In the genomic region with DNA sequence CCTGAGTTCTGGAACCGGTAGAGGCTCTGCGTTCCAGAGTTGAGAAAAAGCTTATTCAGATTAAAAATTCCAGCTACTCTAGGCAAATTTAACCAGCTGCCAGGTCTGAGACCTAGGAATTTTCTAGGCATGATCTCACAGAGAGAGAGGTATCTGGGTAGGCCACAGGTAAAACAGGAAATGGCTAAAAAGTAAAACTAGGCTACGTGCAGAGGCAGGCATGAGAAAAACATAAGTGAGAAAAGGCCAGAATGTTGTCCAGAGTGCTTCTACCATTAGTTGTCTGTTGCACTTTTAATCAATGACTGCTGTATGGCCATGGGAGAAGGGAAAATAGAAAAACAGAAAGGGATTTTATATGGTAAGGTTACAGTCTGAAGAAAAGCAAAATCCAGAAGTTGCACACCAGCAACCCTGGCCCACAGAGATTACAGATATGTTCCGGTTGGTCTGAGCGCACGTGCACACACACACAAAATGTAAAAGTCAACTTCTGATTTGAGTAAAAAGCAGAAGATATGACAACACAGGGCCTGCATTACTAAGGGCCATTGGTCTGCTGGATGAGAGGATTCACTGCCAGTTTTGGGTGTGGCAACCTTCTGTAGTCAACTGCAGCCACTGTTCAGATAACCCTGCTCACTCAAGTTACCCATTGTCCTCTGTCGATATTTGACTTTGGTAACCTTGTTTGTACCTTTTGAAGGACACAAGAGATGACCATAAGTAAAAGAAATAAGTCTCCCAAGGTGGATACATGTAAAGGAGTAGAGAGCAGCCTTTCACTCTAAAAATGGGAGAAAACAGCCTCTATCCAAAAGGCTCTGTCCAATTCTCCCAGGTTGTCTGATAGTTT, we compare ENCODE assay signal across 14 cellular contexts.
A peak's percentile ranks its signal among the peaks of the same experiment; 100 is the strongest.
DNase-seq lines count a peak whose midpoint lies in the region; ATAC-seq and TF ChIP-seq lines count a peak whose summit lies in the region.
"Had no signal": no experiment of that assay in that cellular context is flagged by ENCODE, and none has a peak within 500 bp of the region (broad histone marks: within the 10 kb centered on the region; RNA-seq: fewer than 3 reads in every experiment).

No MANE protein-coding gene starts in this region.

- CTCF ChIA-PET in OCI-LY7 (lab: Charles Lee; ENCODE audit: unreplicated experiment): no interaction called here

- H3K9me3 ChIP-seq in OCI-LY7 (ENCODE audit: low read length): no peaks in the 10 kb centered on the region
- H3K9me3 ChIP-seq: body of pancreas, right atrium auricular region had no signal

- intact Hi-C loops in OCI-LY7 (cut with micrococcal nuclease; ENCODE audit: unreplicated experiment): no loop called here

- no peaks in the 10 kb centered on the region for H3K4me1 ChIP-seq in OCI-LY7 (ENCODE audit: insufficient read depth, low read length, poor library complexity, severe bottlenecking)
- H3K4me1 ChIP-seq: body of pancreas, right atrium auricular region had no signal

- POLR2A ChIA-PET in OCI-LY7 (lab: Charles Lee): no interaction called here

- no peak overlapping the region for H3K27ac ChIP-seq in OCI-LY7 (ENCODE audit: low read depth, low read length, poor library complexity, severe bottlenecking)
- H3K27ac ChIP-seq: body of pancreas, right atrium auricular region had no signal

- DNase-seq in OCI-M1 (lab: John Stamatoyannopoulos, UW) (peak; percentile 20), NCI-H2196 treated with DMSO at 0.1 percent for 48 hours (lab: John Stamatoyannopoulos, UW; ENCODE audit: unreplicated experiment) (no peak), OCI-LY7 (ENCODE audit: low spot score) (no peak), NCI-H510A (lab: John Stamatoyannopoulos, UW) (no peak)
- no peak for DNase-seq in stimulated activated CD4-positive, alpha-beta T cell treated with anti-CD3 and anti-CD28 coated beads, Interleukin-4, amount 100 ng/mL, for 4 hours
- DNase-seq: activated T-cell treated with anti-CD3 and anti-CD28 coated beads, Interleukin-2, amount 50 U/mL, for 48 hours; body of pancreas; midbrain; MM.1S; Right ventricle myocardium superior had no signal

- no peak for TF ChIP-seq CTCF in OCI-LY7 (conservative IDR thresholded peaks at IDR 0.05; ENCODE audit: low read length)

- no peak overlapping the region for H2AFZ ChIP-seq in OCI-LY7 (ENCODE audit: low read length)

- no peaks in the 10 kb centered on the region for H3K79me2 ChIP-seq in OCI-LY7 (ENCODE audit: insufficient read depth, low read depth, low read length)

- H3K36me3 ChIP-seq in OCI-LY7 (ENCODE audit: insufficient read depth, low read length): no peaks in the 10 kb centered on the region
- H3K36me3 ChIP-seq: right atrium auricular region had no signal

- no peak overlapping the region for H3K4me2 ChIP-seq in OCI-LY7 (ENCODE audit: low read length)

- no peaks in the 10 kb centered on the region for H4K20me1 ChIP-seq in OCI-LY7 (ENCODE audit: insufficient read depth, low read length)

- ATAC-seq in GM18861 (IDR thresholded peaks at IDR 0.05; ENCODE audit: unreplicated experiment): peak; percentile 67
- peak; percentile 65 for ATAC-seq in GM21529 (IDR thresholded peaks at IDR 0.05; ENCODE audit: unreplicated experiment)
- peak; percentile 34 for ATAC-seq in HG03060 (IDR thresholded peaks at IDR 0.05; ENCODE audit: low read depth, unreplicated experiment)
- ATAC-seq: body of pancreas had no signal

- H3K4me3 ChIP-seq in OCI-LY7 (ENCODE audit: low read depth, low read length, poor library complexity, severe bottlenecking): no peak overlapping the region
- H3K4me3 ChIP-seq: body of pancreas, right atrium auricular region had no signal

- H3K9me2 ChIP-seq in OCI-LY7 (ENCODE audit: insufficient read depth, low read length): no peaks in the 10 kb centered on the region

- no TSS peak for BruUV-seq in OCI-LY7 (replicated peaks; lab: Mats Ljungman, UMichigan)
